In genomic region chr22:46758867-46759290, GRCh38 we compare ENCODE assay signal across 8 cellular contexts.
DNase-seq lines count a peak whose midpoint lies in the region; ATAC-seq and TF ChIP-seq lines count a peak whose summit lies in the region.

No MANE protein-coding gene starts in this region.

- no peak overlapping the region for H2AFZ ChIP-seq in OCI-LY1 (ENCODE audit: low read length)

- peaks cover 18% of the 10 kb centered on the region for H3K79me2 ChIP-seq in OCI-LY1 (ENCODE audit: insufficient read depth, low read length)

- peaks cover 39% of the 10 kb centered on the region for H3K4me1 Mint-ChIP-seq in activated naive CD8-positive, alpha-beta T cell treated with anti-CD3 and anti-CD28 coated beads, Interleukin-2, amount 50 U/mL, for 24 hours
- peaks cover 35% of the 10 kb centered on the region for H3K4me1 Mint-ChIP-seq in stimulated activated memory B cell treated with anti-CD40 and anti-IgM and Interleukin-4, amounts not matched to agents 10 μg/mL and 1 μg/mL and 100 μg/mL, for 72 hours

- H3K36me3 ChIP-seq in OCI-LY1 (ENCODE audit: insufficient read depth, low read length) = peaks cover 17% of the 10 kb centered on the region
- no peaks in the 10 kb centered on the region for H3K36me3 ChIP-seq in iPS DF 6.9 (ENCODE audit: control insufficient read depth, insufficient read depth, low read length)

- H3K9me3 Mint-ChIP-seq in activated naive CD8-positive, alpha-beta T cell treated with anti-CD3 and anti-CD28 coated beads, Interleukin-2, amount 50 U/mL, for 24 hours = peaks cover 10% of the 10 kb centered on the region
- H3K9me3 Mint-ChIP-seq in stimulated activated memory B cell treated with anti-CD40 and anti-IgM and Interleukin-4, amounts not matched to agents 10 μg/mL and 1 μg/mL and 100 μg/mL, for 72 hours = peaks cover 5% of the 10 kb centered on the region

- peaks cover 26% of the 10 kb centered on the region for H3K36me3 Mint-ChIP-seq in activated naive CD8-positive, alpha-beta T cell treated with anti-CD3 and anti-CD28 coated beads, Interleukin-2, amount 50 U/mL, for 24 hours (ENCODE audit: low read depth)
- H3K36me3 Mint-ChIP-seq in stimulated activated memory B cell treated with anti-CD40 and anti-IgM and Interleukin-4, amounts not matched to agents 10 μg/mL and 1 μg/mL and 100 μg/mL, for 72 hours = peaks cover 14% of the 10 kb centered on the region

- no peak overlapping the region; the same call in 1 of the 2 replicates for H3K9ac ChIP-seq in OCI-LY1 (ENCODE audit: low read length)

- peaks cover 8% of the 10 kb centered on the region for H3K9me3 ChIP-seq in OCI-LY1 (ENCODE audit: low read length)
- peaks cover 2% of the 10 kb centered on the region; the same call in 1 of the 2 replicates for H3K9me3 ChIP-seq in iPS DF 6.9 (ENCODE audit: control insufficient read depth, insufficient read depth, low read length)

- H3K27me3 Mint-ChIP-seq in activated naive CD8-positive, alpha-beta T cell treated with anti-CD3 and anti-CD28 coated beads, Interleukin-2, amount 50 U/mL, for 24 hours = no peaks in the 10 kb centered on the region
- no peaks in the 10 kb centered on the region for H3K27me3 Mint-ChIP-seq in stimulated activated memory B cell treated with anti-CD40 and anti-IgM and Interleukin-4, amounts not matched to agents 10 μg/mL and 1 μg/mL and 100 μg/mL, for 72 hours

- H3K4me3 ChIP-seq in AG10803 (ENCODE audit: low read length) (no peak overlapping the region), GM12875 (ENCODE audit: low read depth, low read length) (no peak overlapping the region), OCI-LY1 (ENCODE audit: low read depth, low read length, poor library complexity, severe bottlenecking) (no peak overlapping the region), iPS DF 6.9 (ENCODE audit: low read length) (no peak overlapping the region)

- H3K9me2 ChIP-seq in OCI-LY1 (ENCODE audit: low read depth, low read length) = no peaks in the 10 kb centered on the region

- H3K27ac Mint-ChIP-seq in activated naive CD8-positive, alpha-beta T cell treated with anti-CD3 and anti-CD28 coated beads, Interleukin-2, amount 50 U/mL, for 24 hours = no peak overlapping the region
- no peak overlapping the region for H3K27ac Mint-ChIP-seq in stimulated activated memory B cell treated with anti-CD40 and anti-IgM and Interleukin-4, amounts not matched to agents 10 μg/mL and 1 μg/mL and 100 μg/mL, for 72 hours

- no peak overlapping the region for H3K4me2 ChIP-seq in OCI-LY1 (ENCODE audit: low read length)

- no peak overlapping the region for H3K4me3 Mint-ChIP-seq in activated naive CD8-positive, alpha-beta T cell treated with anti-CD3 and anti-CD28 coated beads, Interleukin-2, amount 50 U/mL, for 24 hours
- H3K4me3 Mint-ChIP-seq in stimulated activated memory B cell treated with anti-CD40 and anti-IgM and Interleukin-4, amounts not matched to agents 10 μg/mL and 1 μg/mL and 100 μg/mL, for 72 hours = no peak overlapping the region

- peaks cover 6% of the 10 kb centered on the region; the same call in 1 of the 2 replicates for H3F3A ChIP-seq in OCI-LY1 (ENCODE audit: insufficient read depth, low read length)

- no peak for ATAC-seq in activated naive CD8-positive, alpha-beta T cell treated with anti-CD3 and anti-CD28 coated beads, Interleukin-2, amount 50 U/mL, for 24 hours
- ATAC-seq in stimulated activated memory B cell treated with anti-CD40 and anti-IgM and Interleukin-4, amounts not matched to agents 10 μg/mL and 1 μg/mL and 100 μg/mL, for 72 hours = no peak
- ATAC-seq in HG02623 (IDR thresholded peaks at IDR 0.05; ENCODE audit: unreplicated experiment) = no peak

- H3K27me3 ChIP-seq in OCI-LY1 (ENCODE audit: insufficient read depth, low read length) (no peaks in the 10 kb centered on the region), iPS DF 6.9 (ENCODE audit: control insufficient read depth, insufficient read depth, low read length) (no peaks in the 10 kb centered on the region)

- DNase-seq in AG10803 (ENCODE audit: low read depth) (peak; percentile 61), iPS DF 6.9 (ENCODE audit: low read depth, low spot score) (peak; percentile 60)
- peak; percentile 65 for DNase-seq in activated naive CD8-positive, alpha-beta T cell treated with anti-CD3 and anti-CD28 coated beads, Interleukin-2, amount 50 U/mL, for 24 hours
- peak; percentile 64 for DNase-seq in stimulated activated CD4-positive, alpha-beta T cell treated with anti-CD3 and anti-CD28 coated beads, Interleukin-15, amount 100 ng/mL, for 24 hours

- no CpG with 5 or more reads among the region's 6 CpGs for WGBS in iPS DF 6.9 (ENCODE audit: insufficient coverage, insufficient read length)

- TF ChIP-seq CTCF in AG10803 (conservative IDR thresholded peaks at IDR 0.05; ENCODE audit: low read length) (peak; percentile 78), GM12875 (IDR thresholded peaks at IDR 0.05; ENCODE audit: borderline replicate concordance, insufficient read depth, low read depth, low read length) (peak; percentile 70), OCI-LY1 (IDR thresholded peaks at IDR 0.05; ENCODE audit: low read length) (peak; percentile 86)

- H3K4me1 ChIP-seq in OCI-LY1 (ENCODE audit: insufficient read depth, low read length, severe bottlenecking) = peaks cover 29% of the 10 kb centered on the region
- no peaks in the 10 kb centered on the region for H3K4me1 ChIP-seq in iPS DF 6.9 (ENCODE audit: control insufficient read depth, insufficient read depth, low read length)

- no peaks in the 10 kb centered on the region for H4K20me1 ChIP-seq in OCI-LY1 (ENCODE audit: insufficient read depth, low read length)

- H3K27ac ChIP-seq in OCI-LY1 (ENCODE audit: low read depth, low read length, poor library complexity, severe bottlenecking) = peak overlapping the region; percentile 38
- no peak overlapping the region for H3K27ac ChIP-seq in iPS DF 6.9 (ENCODE audit: low read length)
